1 cellular context compared by ENCODE assay signal in genomic region chr2:73176881-73177644, GRCh38.
TF ChIP-seq lines count a peak whose summit lies in the region.

No MANE protein-coding gene starts in this region.

TF ChIP-seq in K562, 482 proteins besides CTCF, POLR2A, EP300 and RAD21 (continued from another document and continues in another):
- no peak for TF ChIP-seq SMARCC2 (IDR thresholded peaks at IDR 0.05; ENCODE audit: low read depth)
- no peak for TF ChIP-seq BDP1 (IDR thresholded peaks at IDR 0.05; ENCODE audit: insufficient read depth, insufficient read length)
- no peak for TF ChIP-seq GTF2B (IDR thresholded peaks at IDR 0.05; ENCODE audit: extremely low read depth, insufficient read length)
- no peak for TF ChIP-seq ZNF778 (CRISPR knock-in tag; IDR thresholded peaks at IDR 0.05)
- TF ChIP-seq POU5F1 (IDR thresholded peaks at IDR 0.05; ENCODE audit: borderline replicate concordance, low read depth, low read length, partially characterized antibody): no peak
- TF ChIP-seq ATF4 (CRISPR knock-in tag; IDR thresholded peaks at IDR 0.05): no peak
- no peak for TF ChIP-seq FOS (IDR thresholded peaks at IDR 0.05; ENCODE audit: extremely low read depth, insufficient read length)
- no peak for TF ChIP-seq CGGBP1 (CRISPR knock-in tag; IDR thresholded peaks at IDR 0.05)
- no peak for TF ChIP-seq ZBTB34 (CRISPR knock-in tag; IDR thresholded peaks at IDR 0.05)
- no peak for TF ChIP-seq CEBPZ (IDR thresholded peaks at IDR 0.05; ENCODE audit: borderline replicate concordance, low read depth, low read length)
- TF ChIP-seq SMAD3 (CRISPR knock-in tag; conservative IDR thresholded peaks at IDR 0.05): no peak
- no peak for TF ChIP-seq EP400 (IDR thresholded peaks at IDR 0.05)
- TF ChIP-seq TSC22D4 (tag; IDR thresholded peaks at IDR 0.05): no peak
- TF ChIP-seq ILK (tag; IDR thresholded peaks at IDR 0.05; ENCODE audit: borderline replicate concordance, low read depth): no peak
- no peak for TF ChIP-seq MBD2 (IDR thresholded peaks at IDR 0.05; ENCODE audit: borderline replicate concordance, low read depth)
- TF ChIP-seq THAP12 (CRISPR knock-in tag; IDR thresholded peaks at IDR 0.05): peak; percentile 48; the same call in 1 of the 2 replicates
- TF ChIP-seq ZC3H8 (IDR thresholded peaks at IDR 0.05): no peak
- no peak for TF ChIP-seq HNRNPH1 (optimal IDR thresholded peaks at IDR 0.05; ENCODE audit: low read depth, low read length)
- TF ChIP-seq TARDBP (IDR thresholded peaks at IDR 0.05): no peak
- no peak for TF ChIP-seq ZNF609 (CRISPR knock-in tag; IDR thresholded peaks at IDR 0.05; ENCODE audit: borderline replicate concordance)
- no peak for TF ChIP-seq TCF7 (IDR thresholded peaks at IDR 0.05; ENCODE audit: borderline replicate concordance)
- 0 out of 2 replicates have a peak, but pooled peaks have one; percentile 23 for TF ChIP-seq ZNF12 (CRISPR knock-in tag; IDR thresholded peaks at IDR 0.05)
- TF ChIP-seq NFE2L1 (tag; IDR thresholded peaks at IDR 0.05; ENCODE audit: borderline replicate concordance, low read depth): no peak
- TF ChIP-seq ZNF232 (CRISPR knock-in tag; IDR thresholded peaks at IDR 0.05): no peak
- no peak for TF ChIP-seq RNF219 (CRISPR knock-in tag; IDR thresholded peaks at IDR 0.05)
- TF ChIP-seq CREM (IDR thresholded peaks at IDR 0.05; ENCODE audit: low read depth): peak; percentile 85
- TF ChIP-seq ZFP36 (IDR thresholded peaks at IDR 0.05; ENCODE audit: low read depth, low read length, partially characterized antibody): peak; percentile 16
- TF ChIP-seq ZNF253 (CRISPR knock-in tag; conservative IDR thresholded peaks at IDR 0.05): no peak
- TF ChIP-seq HMG20B (CRISPR knock-in tag; IDR thresholded peaks at IDR 0.05): no peak
- no peak for TF ChIP-seq ATF3 (IDR thresholded peaks at IDR 0.05)
- TF ChIP-seq ATF3 (CRISPR knock-in tag; conservative IDR thresholded peaks at IDR 0.05): no peak
- TF ChIP-seq ZNF512 (tag; IDR thresholded peaks at IDR 0.05): no peak
- TF ChIP-seq PKNOX1 (IDR thresholded peaks at IDR 0.05): no peak
- TF ChIP-seq PURB (CRISPR knock-in tag; IDR thresholded peaks at IDR 0.05; ENCODE audit: low read depth): no peak
- no peak for TF ChIP-seq CHD4 (IDR thresholded peaks at IDR 0.05; ENCODE audit: insufficient read depth, insufficient replicate concordance, low read depth, low read length, poor library complexity, severe bottlenecking)
- TF ChIP-seq CBFA2T3 (IDR thresholded peaks at IDR 0.05): no peak
- no peak for TF ChIP-seq FUS (optimal IDR thresholded peaks at IDR 0.05; ENCODE audit: low read depth, low read length)
- no peak for TF ChIP-seq SRSF1 (IDR thresholded peaks at IDR 0.05; ENCODE audit: low read depth, low read length)
- no peak for TF ChIP-seq ATF1 (CRISPR knock-in tag; IDR thresholded peaks at IDR 0.05)
- TF ChIP-seq ATF1 (tag; IDR thresholded peaks at IDR 0.05): peak; percentile 73
- TF ChIP-seq GTF2A2 (tag; IDR thresholded peaks at IDR 0.05): no peak
